26 cellular contexts compared by ENCODE assay signal in the genomic region with DNA sequence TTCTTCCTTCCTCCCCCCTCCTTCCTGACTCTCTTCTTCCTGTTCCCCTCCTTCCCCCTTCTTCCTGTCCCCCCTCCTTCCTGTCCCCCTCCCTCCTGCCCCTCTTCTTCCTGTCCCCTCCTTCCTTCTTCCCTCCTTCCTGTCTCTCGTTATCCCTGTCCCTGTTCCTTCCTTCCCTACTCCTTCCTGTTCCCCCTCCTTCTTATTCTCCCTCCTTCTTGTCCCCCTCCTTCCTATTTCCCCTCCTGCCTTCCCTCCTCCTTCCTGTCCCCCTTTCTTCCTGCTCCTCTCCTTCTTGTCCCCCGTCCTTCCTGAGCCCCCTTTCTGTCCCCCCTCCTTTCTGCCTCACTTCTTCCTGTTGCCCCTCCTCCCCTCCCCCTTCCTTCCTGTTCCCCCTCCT.
DNase-seq lines count a peak whose midpoint lies in the region; TF ChIP-seq lines count a peak whose summit lies in the region.
"Had no signal": no experiment of that assay in that cellular context is flagged by ENCODE, and none has a peak within 500 bp of the region (broad histone marks: within the 10 kb centered on the region; RNA-seq: fewer than 3 reads in every experiment).

No MANE protein-coding gene starts in this region.

- CTCF ChIA-PET in activated naive CD4-positive, alpha-beta T cell treated with anti-CD3 and anti-CD28 coated beads, Interleukin-2, amount 10 ng/mL, durations not matched to agents 7 days and 5 days (lab: Charles Lee): no interaction called here

- H3K36me3 Mint-ChIP-seq in activated naive CD4-positive, alpha-beta T cell treated with anti-CD3 and anti-CD28 coated beads, Interleukin-2, amount 10 ng/mL, durations not matched to agents 7 days and 5 days: peaks cover 1% of the 10 kb centered on the region
- peaks cover 37% of the 10 kb centered on the region for H3K36me3 Mint-ChIP-seq in mesothelial cell of epicardium
- H3K36me3 Mint-ChIP-seq in type B pancreatic cell: peaks cover 14% of the 10 kb centered on the region
- H3K36me3 Mint-ChIP-seq: stimulated activated naive B cell treated with anti-CD40 and anti-IgM and Interleukin-4, amounts not matched to agents 10 μg/mL and 1 μg/mL and 100 μg/mL, for 72 hours; T-cell had no signal

- H3K27me3 Mint-ChIP-seq in activated naive CD4-positive, alpha-beta T cell treated with anti-CD3 and anti-CD28 coated beads, Interleukin-2, amount 10 ng/mL, durations not matched to agents 7 days and 5 days: no peaks in the 10 kb centered on the region
- H3K27me3 Mint-ChIP-seq in mesothelial cell of epicardium (ENCODE audit: low read depth): no peaks in the 10 kb centered on the region
- H3K27me3 Mint-ChIP-seq in type B pancreatic cell: no peaks in the 10 kb centered on the region
- H3K27me3 Mint-ChIP-seq: activated CD4-positive, alpha-beta memory T cell treated with anti-CD3 and anti-CD28 coated beads, Interleukin-2, amount 10 ng/mL, durations not matched to agents 7 days and 5 days; stimulated activated naive B cell treated with anti-CD40 and anti-IgM and Interleukin-4, amounts not matched to agents 10 μg/mL and 1 μg/mL and 100 μg/mL, for 72 hours; T-cell had no signal

- H3K4me1 Mint-ChIP-seq in activated naive CD4-positive, alpha-beta T cell treated with anti-CD3 and anti-CD28 coated beads, Interleukin-2, amount 10 ng/mL, durations not matched to agents 7 days and 5 days: no peaks in the 10 kb centered on the region
- H3K4me1 Mint-ChIP-seq in mesothelial cell of epicardium (peaks cover 29% of the 10 kb centered on the region), type B pancreatic cell (ENCODE audit: unreplicated experiment) (peaks cover 7% of the 10 kb centered on the region)
- H3K4me1 Mint-ChIP-seq: activated CD4-positive, alpha-beta memory T cell treated with anti-CD3 and anti-CD28 coated beads, Interleukin-2, amount 10 ng/mL, durations not matched to agents 7 days and 5 days; T-cell had no signal

- H3K36me3 ChIP-seq in SK-N-MC (ENCODE audit: insufficient read depth, low read length) (peaks cover 4% of the 10 kb centered on the region; the same call in 1 of the 2 replicates), thymus (ENCODE audit: control insufficient read depth, insufficient read depth) (no peaks in the 10 kb centered on the region)
- H3K36me3 ChIP-seq: right atrium auricular region had no signal

- H3K27ac Mint-ChIP-seq in activated naive CD4-positive, alpha-beta T cell treated with anti-CD3 and anti-CD28 coated beads, Interleukin-2, amount 10 ng/mL, durations not matched to agents 7 days and 5 days: peak overlapping the region; percentile 11
- H3K27ac Mint-ChIP-seq in mesothelial cell of epicardium (peak overlapping the region; percentile 34), type B pancreatic cell (no peak overlapping the region)
- H3K27ac Mint-ChIP-seq: activated CD4-positive, alpha-beta memory T cell treated with anti-CD3 and anti-CD28 coated beads, Interleukin-2, amount 10 ng/mL, durations not matched to agents 7 days and 5 days; activated T-helper 2 cell treated with anti-CD3 and anti-CD28 coated beads, Interferon-gamma antibody, Interleukin-2, Interleukin-4, amounts not matched to agents 10 μg/mL and 5 μg/mL and 100 μg/mL, durations not matched to agents 14 hours and 24 hours and 36 hours had no signal

- no peaks in the 10 kb centered on the region for H3K4me1 ChIP-seq in thymus (ENCODE audit: control insufficient read depth, insufficient read depth, low read length)
- H3K4me1 ChIP-seq: A549, parathyroid adenoma had no signal

- in situ Hi-C loops in G401 (cut with HindIII; ENCODE audit: low sequenced_read_pairs): no loop called here

- DNase-seq in activated naive CD4-positive, alpha-beta T cell treated with anti-CD3 and anti-CD28 coated beads, Interleukin-2, amount 10 ng/mL, durations not matched to agents 7 days and 5 days: no peak
- DNase-seq in activated naive CD4-positive, alpha-beta T cell (lab: John Stamatoyannopoulos, UW): no peak
- no peak for DNase-seq in SK-N-MC (ENCODE audit: low read depth, low spot score)
- no peak for DNase-seq in mesothelial cell of epicardium (ENCODE audit: low spot score in 2 of 2, unreplicated experiment in 2 of 2)
- no peak for DNase-seq in type B pancreatic cell (ENCODE audit: extremely low spot score, unreplicated experiment)
- DNase-seq in G401 (ENCODE audit: low spot score): no peak
- no peak for DNase-seq in HK-2 (ENCODE audit: unreplicated experiment)
- DNase-seq: activated CD4-positive, alpha-beta memory T cell treated with anti-CD3 and anti-CD28 coated beads, Interleukin-2, amount 10 ng/mL, durations not matched to agents 7 days and 5 days; activated CD8-positive, alpha-beta memory T cell treated with anti-CD3 and anti-CD28 coated beads, Interleukin-2, amount 50 U/mL, for 48 hours; cerebellar nuclear complex; DMS79; glutamatergic neuron; NCI-H1105 treated with DMSO at 0.1 percent for 48 hours; NCI-H1930; NCI-H2227 treated with DMSO at 0.1 percent for 48 hours; NCI-H526 treated with DMSO at 0.1 percent for 48 hours; stimulated activated CD4-positive, alpha-beta T cell treated with anti-CD3 and anti-CD28 coated beads, Interleukin-12 subunit alpha, Interleukin-12 subunit beta, amount 100 ng/mL, for 4 hours; stimulated activated CD4-positive, alpha-beta T cell treated with anti-CD3 and anti-CD28 coated beads, Interleukin-4, amount 100 ng/mL, for 1 hour; stimulated activated naive B cell treated with anti-CD40 and anti-IgM and Interleukin-4, amounts not matched to agents 10 μg/mL and 1 μg/mL and 100 μg/mL, for 72 hours; T-cell had no signal

- TF ChIP-seq CTCF in mesothelial cell of epicardium (IDR thresholded peaks at IDR 0.05; ENCODE audit: unreplicated experiment) (no peak), type B pancreatic cell (conservative IDR thresholded peaks at IDR 0.05) (no peak)

- H3K27ac ChIP-seq in SK-N-MC (peak overlapping the region; percentile 75), thymus (ENCODE audit: low read depth) (peak overlapping the region; percentile 25)
- H3K27ac ChIP-seq: A549, parathyroid adenoma, testis had no signal

- no peaks in the 10 kb centered on the region for H3K27me3 ChIP-seq in thymus (ENCODE audit: control insufficient read depth, insufficient read depth)
- H3K27me3 ChIP-seq: right atrium auricular region, testis had no signal

- H3K9me3 ChIP-seq in SK-N-MC (ENCODE audit: low read depth, low read length): no peaks in the 10 kb centered on the region
- no peaks in the 10 kb centered on the region for H3K9me3 ChIP-seq in thymus (ENCODE audit: control insufficient read depth)
- H3K9me3 ChIP-seq: A549, right atrium auricular region, testis had no signal

- H3K4me3 ChIP-seq in SK-N-MC (no peak overlapping the region), thymus (ENCODE audit: low read length) (no peak overlapping the region)
- H3K4me3 ChIP-seq: A549, right atrium auricular region, testis had no signal

- H3K9me3 Mint-ChIP-seq in activated naive CD4-positive, alpha-beta T cell treated with anti-CD3 and anti-CD28 coated beads, Interleukin-2, amount 10 ng/mL, durations not matched to agents 7 days and 5 days: peaks cover 18% of the 10 kb centered on the region
- H3K9me3 Mint-ChIP-seq in mesothelial cell of epicardium (peaks cover 11% of the 10 kb centered on the region), type B pancreatic cell (peaks cover 8% of the 10 kb centered on the region)
- H3K9me3 Mint-ChIP-seq: T-cell had no signal

- no peak overlapping the region for H3K4me3 Mint-ChIP-seq in activated naive CD4-positive, alpha-beta T cell treated with anti-CD3 and anti-CD28 coated beads, Interleukin-2, amount 10 ng/mL, durations not matched to agents 7 days and 5 days
- no peak overlapping the region for H3K4me3 Mint-ChIP-seq in mesothelial cell of epicardium
- no peak overlapping the region for H3K4me3 Mint-ChIP-seq in type B pancreatic cell
- H3K4me3 Mint-ChIP-seq: activated CD4-positive, alpha-beta memory T cell treated with anti-CD3 and anti-CD28 coated beads, Interleukin-2, amount 10 ng/mL, durations not matched to agents 7 days and 5 days; stimulated activated naive B cell treated with anti-CD40 and anti-IgM and Interleukin-4, amounts not matched to agents 10 μg/mL and 1 μg/mL and 100 μg/mL, for 72 hours; T-cell had no signal

- no peak overlapping the region for H3K9ac ChIP-seq in SK-N-MC (ENCODE audit: insufficient read length)
- H3K9ac ChIP-seq: parathyroid adenoma had no signal

- WGBS in thymus: 71% methylated on average over 2 of the region's 2 CpGs
